26 cellular contexts compared by ENCODE assay signal in genomic region chr6:102520981-102521380, GRCh38.
DNase-seq lines count a peak whose midpoint lies in the region; TF ChIP-seq lines count a peak whose summit lies in the region.
"Had no signal": no experiment of that assay in that cellular context is flagged by ENCODE, and none has a peak within 500 bp of the region (broad histone marks: within the 10 kb centered on the region; RNA-seq: fewer than 3 reads in every experiment).

No MANE protein-coding gene starts in this region.

- no peak overlapping the region for H3K18ac ChIP-seq in trophoblast cell (ENCODE audit: low read length)

- H3K23ac ChIP-seq in trophoblast cell (ENCODE audit: low read length), result no peak overlapping the region

- no peaks in the 10 kb centered on the region for H3K79me1 ChIP-seq in trophoblast cell (ENCODE audit: low read length)

- no peak overlapping the region for H3K14ac ChIP-seq in trophoblast cell (ENCODE audit: low read length)

- H3K27me3 ChIP-seq in adipocyte (replicated peaks; ENCODE audit: control insufficient read depth, insufficient read depth, low read length), result no peaks in the 10 kb centered on the region
- no peaks in the 10 kb centered on the region for H3K27me3 ChIP-seq in trophoblast cell (ENCODE audit: insufficient read depth, low read length)
- H3K27me3 ChIP-seq: BE2C, SJSA1 had no signal

- H2BK12ac ChIP-seq in trophoblast cell (ENCODE audit: low read length), result no peak overlapping the region

- H3K27ac ChIP-seq in trophoblast cell (ENCODE audit: low read depth, low read length), result no peak overlapping the region
- no peak overlapping the region for H3K27ac ChIP-seq in coronary artery
- H3K27ac ChIP-seq in RWPE1, result no peak overlapping the region
- H3K27ac ChIP-seq: 22Rv1, PC-9, SJSA1 had no signal

- H3K4me1 ChIP-seq in adipocyte (ENCODE audit: control insufficient read depth, insufficient read depth, low read length), result no peaks in the 10 kb centered on the region
- no peaks in the 10 kb centered on the region for H3K4me1 ChIP-seq in trophoblast cell (ENCODE audit: control insufficient read depth in 1 of 2, insufficient read depth in 2 of 2, low read length in 2 of 2)
- H3K4me1 ChIP-seq: SJSA1 had no signal

- no peak for TF ChIP-seq CTCF in coronary artery (IDR thresholded peaks at IDR 0.05)
- no peak for TF ChIP-seq CTCF in RWPE1 (conservative IDR thresholded peaks at IDR 0.05; ENCODE audit: low read depth)

- CTCF ChIA-PET in RWPE1 (lab: Yijun Ruan, JAX), result no interaction called here

- no peak overlapping the region for H2BK120ac ChIP-seq in trophoblast cell (ENCODE audit: insufficient read depth, low read length, poor library complexity)

- no peak overlapping the region for H4K8ac ChIP-seq in trophoblast cell (ENCODE audit: low read depth, low read length)

- no peaks in the 10 kb centered on the region for H3K9me3 ChIP-seq in adipocyte (ENCODE audit: control insufficient read depth, low read length)
- H3K9me3 ChIP-seq in trophoblast cell (ENCODE audit: insufficient read depth, low read depth, low read length), result no peaks in the 10 kb centered on the region
- H3K9me3 ChIP-seq: BE2C, SJSA1 had no signal

- H3K36me3 ChIP-seq in adipocyte (ENCODE audit: control insufficient read depth, insufficient read depth, low read length, severe bottlenecking) (no peaks in the 10 kb centered on the region), trophoblast cell (ENCODE audit: control insufficient read depth in 1 of 2, insufficient read depth in 2 of 2, low read length in 2 of 2) (no peaks in the 10 kb centered on the region)
- H3K36me3 ChIP-seq: BE2C, SJSA1 had no signal

- no peak overlapping the region for H3K4ac ChIP-seq in trophoblast cell (ENCODE audit: low read depth, low read length)

- H3K4me3 ChIP-seq in adipocyte (ENCODE audit: low read length) (no peak overlapping the region), trophoblast cell (ENCODE audit: low read depth, low read length) (no peak overlapping the region), coronary artery (no peak overlapping the region)
- H3K4me3 ChIP-seq: GM12878, GM23338, K562, PC-9, SJSA1 had no signal

- H3K4me2 ChIP-seq in trophoblast cell (ENCODE audit: low read length), result no peak overlapping the region
- H3K4me2 ChIP-seq: GM23338, PC-9 had no signal

- no peaks in the 10 kb centered on the region for H3K79me2 ChIP-seq in trophoblast cell (ENCODE audit: control insufficient read depth, insufficient read depth, low read length, poor library complexity)

- DNase-seq in NCI-H2171 treated with DMSO at 0.1 percent for 48 hours (lab: John Stamatoyannopoulos, UW) (peak; percentile 19), NCI-H2171 (lab: John Stamatoyannopoulos, UW) (no peak), NCI-H1694 (lab: John Stamatoyannopoulos, UW) (peak; percentile 29), adipocyte (ENCODE audit: low read depth) (peak; percentile 64), trophoblast cell (peak; percentile 3 to 72), GDM1 (lab: John Stamatoyannopoulos, UW) (no peak), coronary artery (ENCODE audit: low spot score) (no peak), RWPE1 (ENCODE audit: low spot score) (no peak)
- DNase-seq: BE2C; CD8-positive, alpha-beta memory T cell; H9; HFFc6; Kasumi-1; NCI-H1092 treated with DMSO at 0.1 percent for 48 hours; NCI-H1436; NCI-H1930; NCI-H2227 treated with DMSO at 0.1 percent for 48 hours; NCI-H510A treated with DMSO at 0.1 percent for 48 hours; PC-9; Right ventricle myocardium superior; T-helper 1 cell had no signal

- POLR2A ChIA-PET in RWPE1 (lab: Yijun Ruan, JAX; ENCODE audit: low non-redundant PET), result no interaction called here

- H4K91ac ChIP-seq in trophoblast cell (ENCODE audit: low read depth, low read length), result no peak overlapping the region

- WGBS in trophoblast cell (ENCODE audit: extremely low coverage, insufficient coverage, insufficient read length), result no CpG with 5 or more reads among the region's 2 CpGs

- H2BK5ac ChIP-seq in trophoblast cell (ENCODE audit: low read depth, low read length, poor library complexity), result no peak overlapping the region

- no peak overlapping the region for H2AFZ ChIP-seq in trophoblast cell (ENCODE audit: insufficient read depth, low read length, poor library complexity)
- H2AFZ ChIP-seq: GM23338, PC-9 had no signal

- no peak overlapping the region for H2AK5ac ChIP-seq in trophoblast cell (ENCODE audit: low read length)

- H3K9ac ChIP-seq in adipocyte (ENCODE audit: low read length) (no peak overlapping the region), trophoblast cell (ENCODE audit: low read length) (no peak overlapping the region)

- no peak overlapping the region for H4K12ac ChIP-seq in trophoblast cell (ENCODE audit: low read depth, low read length)

Comparison
In these comparisons a context has a peak if more than half of its experiments do, and no peak if none do; other contexts are left out.
1. DNase-seq: peak in NCI-H2171 treated with DMSO at 0.1 percent for 48 hours (single experiment), NCI-H1694 (single experiment), adipocyte (single experiment) and trophoblast cell (2 of 2); none in NCI-H2171 (single experiment), GDM1 (single experiment), coronary artery (single experiment) and RWPE1 (single experiment).